In the genomic region with DNA sequence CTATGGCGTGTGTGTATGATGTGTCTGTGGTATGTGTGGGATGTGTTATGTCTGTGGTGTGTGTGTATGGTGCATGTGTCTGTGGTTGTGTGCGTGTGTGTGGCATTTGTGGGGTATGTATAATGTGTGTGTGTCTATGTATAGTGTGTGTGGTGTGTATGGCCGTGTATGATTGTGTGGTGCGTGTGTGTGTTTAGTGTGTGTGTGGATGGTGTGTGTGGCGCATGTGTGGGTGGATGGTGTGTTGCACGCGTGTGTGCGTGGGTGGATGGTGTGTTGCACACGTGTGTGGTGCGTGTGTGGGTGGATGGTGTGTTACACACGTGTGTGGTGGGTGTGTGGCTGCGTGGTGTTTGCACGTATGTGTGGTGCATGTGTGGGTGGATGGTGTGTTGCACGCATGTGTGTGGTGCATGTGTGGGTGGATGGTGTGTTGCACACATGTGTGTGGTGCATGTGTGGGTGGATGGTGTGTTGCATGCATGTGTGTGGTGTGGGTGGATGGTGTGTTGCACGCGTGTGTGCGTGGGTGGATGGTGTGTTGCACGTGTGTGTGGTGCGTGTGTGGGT, we compare ENCODE assay signal across 1 cellular context.
TF ChIP-seq lines count a peak whose summit lies in the region.

No MANE protein-coding gene starts in this region.

TF ChIP-seq in H1, 55 proteins besides CTCF, POLR2A, EP300 and RAD21:
- no peak for TF ChIP-seq TAF7 (optimal IDR thresholded peaks at IDR 0.05; ENCODE audit: borderline replicate concordance, low read depth, low read length)
- TF ChIP-seq SIN3A (conservative IDR thresholded peaks at IDR 0.05 in 1 of 2, IDR thresholded peaks at IDR 0.05 in 1 of 2; ENCODE audit: low read depth in 1 of 2, low read length in 2 of 2): no peak
- TF ChIP-seq MAFK (IDR thresholded peaks at IDR 0.05; ENCODE audit: low read depth, low read length): no peak
- TF ChIP-seq BCL11A (IDR thresholded peaks at IDR 0.05; ENCODE audit: low read depth in 2 of 2, low read length in 2 of 2): no peak
- TF ChIP-seq KDM1A (IDR thresholded peaks at IDR 0.05; ENCODE audit: borderline replicate concordance, low read length): no peak
- no peak for TF ChIP-seq RNF2 (IDR thresholded peaks at IDR 0.05; ENCODE audit: borderline replicate concordance, low read depth, low read length, missing control alignments, poor library complexity, severe bottlenecking)
- no peak for TF ChIP-seq CHD1 (IDR thresholded peaks at IDR 0.05; ENCODE audit: low read depth, low read length)
- no peak for TF ChIP-seq TCF12 (IDR thresholded peaks at IDR 0.05; ENCODE audit: low read depth, low read length)
- TF ChIP-seq KDM5A (IDR thresholded peaks at IDR 0.05; ENCODE audit: low read length): no peak
- no peak for TF ChIP-seq ATF2 (IDR thresholded peaks at IDR 0.05; ENCODE audit: low read length)
- no peak for TF ChIP-seq TEAD4 (IDR thresholded peaks at IDR 0.05; ENCODE audit: low read depth, low read length)
- no peak for TF ChIP-seq ASH2L (IDR thresholded peaks at IDR 0.05; ENCODE audit: low read length)
- TF ChIP-seq SP1 (IDR thresholded peaks at IDR 0.05; ENCODE audit: low read depth, low read length): no peak
- no peak for TF ChIP-seq RFX5 (IDR thresholded peaks at IDR 0.05; ENCODE audit: borderline replicate concordance, low read depth, low read length)
- TF ChIP-seq HDAC2 (IDR thresholded peaks at IDR 0.05; ENCODE audit: borderline replicate concordance in 1 of 2, low read depth in 2 of 2, low read length in 2 of 2): no peak
- no peak for TF ChIP-seq SRF (IDR thresholded peaks at IDR 0.05; ENCODE audit: low read depth, low read length)
- TF ChIP-seq SIX5 (IDR thresholded peaks at IDR 0.05; ENCODE audit: low read depth, low read length): no peak
- no peak for TF ChIP-seq RXRA (IDR thresholded peaks at IDR 0.05; ENCODE audit: insufficient read depth, low read depth, low read length)
- no peak for TF ChIP-seq YY1 (IDR thresholded peaks at IDR 0.05; ENCODE audit: low read depth, low read length)
